In the genomic region with DNA sequence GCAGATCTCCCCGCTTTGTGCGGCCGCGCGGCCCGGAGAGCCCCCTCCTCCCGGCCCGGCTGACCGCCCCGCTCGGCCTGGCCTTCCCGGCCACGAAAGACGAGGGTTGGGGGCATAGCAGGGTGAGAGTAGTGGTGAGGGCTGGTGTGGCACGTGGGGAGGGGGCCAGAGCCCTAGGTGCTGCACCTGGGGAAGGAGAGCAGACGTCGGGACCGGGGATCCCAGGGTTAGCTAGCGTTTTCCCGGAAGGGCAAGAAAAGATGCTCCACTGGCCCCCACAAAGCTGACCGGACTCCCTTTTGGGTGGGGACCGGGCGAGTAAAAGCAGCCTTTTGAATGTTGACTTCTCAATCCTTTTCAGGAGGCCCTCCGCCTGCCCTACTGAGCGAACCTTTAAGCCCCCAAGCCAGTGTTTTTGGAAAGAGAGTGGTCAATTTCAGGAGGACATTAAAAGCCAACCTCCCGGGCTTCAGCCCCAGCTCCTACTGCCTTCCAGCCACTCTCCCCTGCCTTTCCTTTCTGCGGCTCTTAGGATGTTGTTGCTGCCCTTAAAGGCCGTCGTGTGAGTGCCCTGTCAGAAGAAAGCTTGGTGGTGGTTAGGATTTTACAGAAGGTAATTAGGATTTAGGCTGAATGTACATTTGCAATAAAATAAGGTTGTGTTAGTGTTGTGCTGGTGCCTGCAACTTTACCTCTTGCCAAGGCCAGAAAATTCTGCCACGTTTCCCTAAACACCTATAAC, we compare ENCODE assay signal across 8 cellular contexts. TPM values are rescaled to one million over a fixed set of nuclear protein-coding genes. Genes with fewer than 3 reads are reported as not detected.
DNase-seq lines count a peak whose midpoint lies in the region; ATAC-seq lines count a peak whose summit lies in the region.

No MANE protein-coding gene starts in this region.

- no peaks in the 10 kb centered on the region for H3K9me3 ChIP-seq in mucosa of stomach (ENCODE audit: control insufficient read depth, low read length)

- H3K9me3 Mint-ChIP-seq in IgD-negative memory B cell = no peaks in the 10 kb centered on the region
- no peaks in the 10 kb centered on the region for H3K9me3 Mint-ChIP-seq in central memory CD8-positive, alpha-beta T cell

- H3K79me2 ChIP-seq in ACC112 (ENCODE audit: control insufficient read depth, insufficient read depth, low read length, unreplicated experiment) = no peaks in the 10 kb centered on the region

- H3K9ac ChIP-seq in mucosa of stomach (ENCODE audit: low read length) = peak overlapping the region; percentile 34

- H3K4me3 Mint-ChIP-seq in IgD-negative memory B cell = peak overlapping the region; percentile 77 to 93 (median 88)
- H3K4me3 Mint-ChIP-seq in central memory CD8-positive, alpha-beta T cell = peak overlapping the region; percentile 82

- H3K4me1 ChIP-seq in ACC112 (ENCODE audit: control insufficient read depth, insufficient read depth, low read length, unreplicated experiment) (no peaks in the 10 kb centered on the region), mucosa of stomach (ENCODE audit: control insufficient read depth, insufficient read depth, low read length) (peaks cover 8% of the 10 kb centered on the region)

- H3K4me3 ChIP-seq in ACC112 (ENCODE audit: low read depth, low read length) = peak overlapping the region; percentile 63; the same call in 1 of the 2 replicates
- no peak overlapping the region for H3K4me3 ChIP-seq in mucosa of stomach (ENCODE audit: low read length)

- no peaks in the 10 kb centered on the region for H3K36me3 Mint-ChIP-seq in IgD-negative memory B cell
- peaks cover 21% of the 10 kb centered on the region for H3K36me3 Mint-ChIP-seq in central memory CD8-positive, alpha-beta T cell (ENCODE audit: insufficient read depth)

- ATAC-seq in central memory CD8-positive, alpha-beta T cell (replicated peaks; ENCODE audit: extremely low read depth, poor library complexity, severe bottlenecking) = no peak
- ATAC-seq in HG03439 (IDR thresholded peaks at IDR 0.05; ENCODE audit: unreplicated experiment) (no peak), GM21576 (IDR thresholded peaks at IDR 0.05; ENCODE audit: unreplicated experiment) (no peak)

- no peak overlapping the region for H3K27ac ChIP-seq in ACC112 (ENCODE audit: low read depth, low read length)

- H3K27me3 ChIP-seq in ACC112 (ENCODE audit: insufficient read depth, low read length) = peaks cover 75% of the 10 kb centered on the region
- peaks cover 61% of the 10 kb centered on the region for H3K27me3 ChIP-seq in mucosa of stomach (ENCODE audit: control insufficient read depth, insufficient read depth, low read length)

- peaks cover 21 to 40% (median 36%) of the 10 kb centered on the region in 3 donors for H3K4me1 Mint-ChIP-seq in IgD-negative memory B cell
- H3K4me1 Mint-ChIP-seq in central memory CD8-positive, alpha-beta T cell = peaks cover 17% of the 10 kb centered on the region

- H2AFZ ChIP-seq in ACC112 (ENCODE audit: low read length, unreplicated experiment) = no peak overlapping the region

- H3K27ac Mint-ChIP-seq in IgD-negative memory B cell = peak overlapping the region; percentile 86 to 100 (median 88)
- H3K27ac Mint-ChIP-seq in central memory CD8-positive, alpha-beta T cell (ENCODE audit: low read depth) = peak overlapping the region; percentile 84

- H3K36me3 ChIP-seq in ACC112 (ENCODE audit: insufficient read depth, low read length) (no peaks in the 10 kb centered on the region), mucosa of stomach (ENCODE audit: control insufficient read depth, insufficient read depth, low read length) (no peaks in the 10 kb centered on the region)

- DNase-seq in central memory CD8-positive, alpha-beta T cell (ENCODE audit: low spot score in 2 of 2) = no peak
- DNase-seq in NCI-H82 (lab: John Stamatoyannopoulos, UW) = no peak
- no peak for DNase-seq in germinal center (ENCODE audit: low spot score)

- peaks cover 6% of the 10 kb centered on the region for H3K27me3 Mint-ChIP-seq in IgD-negative memory B cell
- H3K27me3 Mint-ChIP-seq in central memory CD8-positive, alpha-beta T cell = peaks cover 34% of the 10 kb centered on the region

RNA-seq across cellular contexts. Expression of gene BACH2, which starts 0.7 kb away (rescaled TPM):
- polyA plus RNA-seq in IgD-negative memory B cell = 21.2 TPM
